9 cellular contexts compared by ENCODE assay signal in genomic region chr13:20230913-20231838, GRCh38. TPM values are rescaled to one million over a fixed set of nuclear protein-coding genes. Genes with fewer than 3 reads are reported as not detected.
DNase-seq lines count a peak whose midpoint lies in the region; ATAC-seq, FAIRE-seq and TF ChIP-seq lines count a peak whose summit lies in the region.
"Had no signal": no experiment of that assay in that cellular context is flagged by ENCODE, and none has a peak within 500 bp of the region (broad histone marks: within the 10 kb centered on the region; RNA-seq: fewer than 3 reads in every experiment).

No MANE protein-coding gene starts in this region.

- H3K18ac ChIP-seq in mesenchymal stem cell (ENCODE audit: low read depth in 1 of 2, low read length in 2 of 2) = no peak overlapping the region

- peak; percentile 68 for DNase-seq in activated effector memory CD4-positive, alpha-beta T cell treated with anti-CD3 and anti-CD28 coated beads, Interleukin-2, amount 50 U/mL, for 16 hours
- no peak for DNase-seq in activated effector memory CD4-positive, alpha-beta T cell treated with Interleukin-2 at 50 U/mL for 16 hours
- DNase-seq in astrocyte (ENCODE audit: low read depth) (no peak), mesenchymal stem cell (no peak), testis (no peak), KBM-7 (no peak), NCI-H1092 (lab: John Stamatoyannopoulos, UW) (no peak), left lung (no peak)

- H3K27me3 ChIP-seq in astrocyte (ENCODE audit: insufficient read depth, low read length) = peaks cover 55% of the 10 kb centered on the region
- peaks cover 64 to 83% of the 10 kb centered on the region in 2 experiments for H3K27me3 ChIP-seq in mesenchymal stem cell (ENCODE audit: control insufficient read depth in 1 of 2, insufficient read depth in 1 of 2, low read length in 2 of 2)
- H3K27me3 ChIP-seq in testis = no peaks in the 10 kb centered on the region
- H3K27me3 ChIP-seq in left lung = peaks cover 27 to 88% of the 10 kb centered on the region in 2 donors

- H3K4me3 ChIP-seq in astrocyte (ENCODE audit: insufficient read depth, low read depth, low read length) = no peak overlapping the region
- peak overlapping the region in 1 of 2 experiments; percentile 34 for H3K4me3 ChIP-seq in mesenchymal stem cell (ENCODE audit: insufficient read depth in 1 of 2, low read depth in 1 of 2, low read length in 2 of 2)
- H3K4me3 ChIP-seq in testis = peak overlapping the region; percentile 24 to 41
- H3K4me3 ChIP-seq in left lung = peak overlapping the region in 1 of 2 donors; percentile 37

- H3K23ac ChIP-seq in mesenchymal stem cell (ENCODE audit: low read length in 2 of 2) = no peak overlapping the region

- intact Hi-C loops in testis (cut with DNase I; ENCODE audit: low total_unique reads) (no loop called here), left lung (cut with DNase I) (no loop called here)

- ATAC-seq in left lung = no peak

- no peaks in the 10 kb centered on the region for H4K20me1 ChIP-seq in astrocyte (ENCODE audit: insufficient read depth, low read length)

- no peak for TF ChIP-seq POLR2A in testis (IDR thresholded peaks at IDR 0.05)

- no peak overlapping the region for H2BK15ac ChIP-seq in mesenchymal stem cell (ENCODE audit: low read depth, poor library complexity, severe bottlenecking)

- no peak overlapping the region for H2BK12ac ChIP-seq in mesenchymal stem cell (ENCODE audit: low read length in 2 of 2)

- H3K79me1 ChIP-seq in mesenchymal stem cell (replicated peaks; ENCODE audit: low read length, poor library complexity, severe bottlenecking) = no peaks in the 10 kb centered on the region

- H3K36me3 Mint-ChIP-seq in astrocyte (ENCODE audit: low read depth, unreplicated experiment) = no peaks in the 10 kb centered on the region

- no peak for TF ChIP-seq CTCF in astrocyte (IDR thresholded peaks at IDR 0.05; ENCODE audit: insufficient read depth, low read depth, low read length)
- no peak for TF ChIP-seq CTCF in testis (IDR thresholded peaks at IDR 0.05)
- TF ChIP-seq CTCF in left lung (IDR thresholded peaks at IDR 0.05) = no peak

- in situ Hi-C loops in KBM-7 (cut with MboI; ENCODE audit: low pct_unique_long_range_greater_than_20kb, low sequenced_read_pairs) = no loop called here

- no peak overlapping the region for H3K14ac ChIP-seq in mesenchymal stem cell (ENCODE audit: low read length in 2 of 2)

- 15% methylated on average over 29 of the region's 30 CpGs for WGBS in mesenchymal stem cell
- WGBS in testis, 2 donors = 19 to 24% methylated on average over 23 to 30 of the region's 30 CpGs

- H3K36me3 ChIP-seq in astrocyte (ENCODE audit: insufficient read depth, low read length) = no peaks in the 10 kb centered on the region
- H3K36me3 ChIP-seq in mesenchymal stem cell (ENCODE audit: control insufficient read depth in 1 of 2, insufficient read depth in 2 of 2, low read depth in 1 of 2, low read length in 2 of 2) = no peaks in the 10 kb centered on the region
- no peaks in the 10 kb centered on the region for H3K36me3 ChIP-seq in testis (ENCODE audit: low read depth, missing control alignments)
- no peaks in the 10 kb centered on the region for H3K36me3 ChIP-seq in left lung

- no peak overlapping the region for H2BK120ac ChIP-seq in mesenchymal stem cell (ENCODE audit: low read depth, low read length)

- H3K27ac ChIP-seq in astrocyte (ENCODE audit: low read depth, low read length) (no peak overlapping the region), mesenchymal stem cell (ENCODE audit: low read length, poor library complexity, severe bottlenecking) (no peak overlapping the region), testis (no peak overlapping the region), left lung (no peak overlapping the region)

- H3K4ac ChIP-seq in mesenchymal stem cell (ENCODE audit: low read depth in 1 of 2, low read length in 2 of 2) = no peak overlapping the region

- H3K4me1 ChIP-seq in astrocyte (ENCODE audit: insufficient read depth, low read length) (no peaks in the 10 kb centered on the region), mesenchymal stem cell (ENCODE audit: control insufficient read depth, insufficient read depth, low read depth, low read length) (peaks cover 18% of the 10 kb centered on the region), testis (no peaks in the 10 kb centered on the region), left lung (peaks cover 4 to 18% of the 10 kb centered on the region in 2 donors)

- peak overlapping the region; percentile 60 for H3K4me3 Mint-ChIP-seq in astrocyte (ENCODE audit: unreplicated experiment)

- H4K91ac ChIP-seq in mesenchymal stem cell (ENCODE audit: low read length) = no peak overlapping the region

- H2AFZ ChIP-seq in astrocyte (ENCODE audit: low read depth, low read length) = peak overlapping the region; percentile 2
- no peak overlapping the region for H2AFZ ChIP-seq in mesenchymal stem cell (ENCODE audit: low read depth, low read length)

- H3K4me2 ChIP-seq in astrocyte (ENCODE audit: low read length) = peak overlapping the region; percentile 26
- H3K4me2 ChIP-seq in mesenchymal stem cell (ENCODE audit: low read length, poor library complexity, severe bottlenecking) = peak overlapping the region; percentile 84

- H2BK5ac ChIP-seq in mesenchymal stem cell (ENCODE audit: low read depth, low read length, poor library complexity, severe bottlenecking) = no peak overlapping the region

- H3K27ac Mint-ChIP-seq in astrocyte (ENCODE audit: unreplicated experiment) = no peak overlapping the region

- H4K8ac ChIP-seq in mesenchymal stem cell (ENCODE audit: low read length) = no peak overlapping the region

- H3K4me1 Mint-ChIP-seq in astrocyte (ENCODE audit: low read depth, unreplicated experiment) = no peaks in the 10 kb centered on the region

- no peaks in the 10 kb centered on the region for H3K9me3 ChIP-seq in astrocyte (ENCODE audit: insufficient read depth, low read depth, low read length)
- H3K9me3 ChIP-seq in mesenchymal stem cell (ENCODE audit: control insufficient read depth, low read length) = no peaks in the 10 kb centered on the region
- no peaks in the 10 kb centered on the region for H3K9me3 ChIP-seq in testis
- no peaks in the 10 kb centered on the region for H3K9me3 ChIP-seq in left lung

- no peak for FAIRE-seq in astrocyte (lab: Jason Lieb, UNC)

- H3K27me3 Mint-ChIP-seq in astrocyte (ENCODE audit: low read depth, unreplicated experiment) = peaks cover 74% of the 10 kb centered on the region

- H3K79me2 ChIP-seq in astrocyte (ENCODE audit: insufficient read depth, low read length) = no peaks in the 10 kb centered on the region

- H3K9me3 Mint-ChIP-seq in astrocyte (ENCODE audit: unreplicated experiment) = peaks cover 3% of the 10 kb centered on the region

- no peak overlapping the region for H3K9ac ChIP-seq in astrocyte (ENCODE audit: low read length)
- H3K9ac ChIP-seq in mesenchymal stem cell (ENCODE audit: low read length) = no peak overlapping the region

- no peak overlapping the region for H2AK5ac ChIP-seq in mesenchymal stem cell (ENCODE audit: low read length, severe bottlenecking)

RNA-seq across cellular contexts. Expression of gene GJB6, which starts 0.9 kb away (rescaled TPM):
- not detected in 2 replicates for total RNA-seq in astrocyte
- polyA plus RNA-seq in mesenchymal stem cell (2013, experiment 1 of 2) = not detected
- not detected for polyA plus RNA-seq in mesenchymal stem cell (2013, experiment 2 of 2)
- 1 to 10 TPM; 1.4 to 1.7 TPM for total RNA-seq in testis
- polyA plus RNA-seq in testis (ENCODE audit: insufficient read depth, low read depth, low replicate concordance) = 1.8 TPM
- under 1 TPM in 1 of 2 donors, not detected in 1; 0.18 TPM for total RNA-seq in left lung
- polyA plus RNA-seq: AG04450 had no signal

RNA-seq across cellular contexts. Expression of gene GJB2, which starts 38.4 kb away (rescaled TPM):
- total RNA-seq in astrocyte = 4.6 and 23.2 TPM in 2 replicates
- polyA plus RNA-seq in mesenchymal stem cell (2013, experiment 1 of 2) = 0.01 TPM
- polyA plus RNA-seq in mesenchymal stem cell (2013, experiment 2 of 2) = 0.01 TPM
- total RNA-seq in testis = 1 to 10 TPM; 2.9 to 3.1 TPM
- polyA plus RNA-seq in testis (ENCODE audit: insufficient read depth, low read depth, low replicate concordance) = 2.5 TPM
- total RNA-seq in left lung = 1 to 10 TPM; 1.3 to 4.3 TPM
